In genomic region chr12:94488449-94488848, GRCh38 we compare ENCODE assay signal across 13 cellular contexts. TPM values are rescaled to one million over a fixed set of nuclear protein-coding genes. Genes with fewer than 3 reads are reported as not detected.
DNase-seq lines count a peak whose midpoint lies in the region; ATAC-seq, FAIRE-seq and TF ChIP-seq lines count a peak whose summit lies in the region.
"Had no signal": no experiment of that assay in that cellular context is flagged by ENCODE, and none has a peak within 500 bp of the region (broad histone marks: within the 10 kb centered on the region; RNA-seq: fewer than 3 reads in every experiment).

No MANE protein-coding gene starts in this region.

- peak; percentile 20 for DNase-seq in GM12891 (ENCODE audit: insufficient read length, low spot score)
- DNase-seq in DMS 273 treated with DMSO at 0.1 percent for 48 hours (lab: John Stamatoyannopoulos, UW), result no peak
- no peak for DNase-seq in stimulated activated CD8-positive, alpha-beta memory T cell treated with anti-CD3 and anti-CD28 coated beads, Interleukin-4, amount 100 ng/mL, for 48 hours
- no peak for DNase-seq in cerebellar nuclear complex (lab: John Stamatoyannopoulos, UW)
- no peak for DNase-seq in CD8-positive, alpha-beta memory T cell
- DNase-seq: GM23248; midbrain; NCI-H1930; stimulated activated CD4-positive, alpha-beta T cell treated with anti-CD3 and anti-CD28 coated beads, Interleukin-15, amount 100 ng/mL, for 24 hours had no signal

- CTCF ChIA-PET in CD8-positive, alpha-beta memory T cell (lab: Charles Lee), result no interaction called here

- H3K9ac ChIP-seq in OCI-LY3 (ENCODE audit: low read length), result no peak overlapping the region
- H3K9ac ChIP-seq: GM23248 had no signal

- no peak overlapping the region for H3K4me3 ChIP-seq in OCI-LY3 (ENCODE audit: low read length)
- H3K4me3 ChIP-seq in CD8-positive, alpha-beta memory T cell (ENCODE audit: low read length), result no peak overlapping the region
- H3K4me3 ChIP-seq: GM23248 had no signal

- TF ChIP-seq POLR2A in GM12891 (IDR thresholded peaks at IDR 0.05; ENCODE audit: low read depth, low read length), result no peak

- no peak overlapping the region for H2AFZ ChIP-seq in OCI-LY3 (ENCODE audit: low read depth, low read length)
- H2AFZ ChIP-seq: GM23248 had no signal

- H3K36me3 Mint-ChIP-seq in CD8-positive, alpha-beta memory T cell, result no peaks in the 10 kb centered on the region

- no peak overlapping the region for H3K27ac Mint-ChIP-seq in CD8-positive, alpha-beta memory T cell

- no peaks in the 10 kb centered on the region for H4K20me1 ChIP-seq in OCI-LY3 (ENCODE audit: insufficient read depth, low read length)

- no peak overlapping the region for H3K27ac ChIP-seq in OCI-LY3 (ENCODE audit: low read length)
- no peak overlapping the region for H3K27ac ChIP-seq in CD8-positive, alpha-beta memory T cell (ENCODE audit: low read depth, low read length)
- H3K27ac ChIP-seq: GM23248, VCaP had no signal

- H3K4me1 ChIP-seq in OCI-LY3 (ENCODE audit: low read length), result peaks cover 12% of the 10 kb centered on the region
- H3K4me1 ChIP-seq in CD8-positive, alpha-beta memory T cell (ENCODE audit: insufficient read depth, low read length), result no peaks in the 10 kb centered on the region

- H3K4me3 Mint-ChIP-seq in CD8-positive, alpha-beta memory T cell, result no peak overlapping the region

- POLR2A ChIA-PET in CD8-positive, alpha-beta memory T cell (lab: Charles Lee), result no interaction called here

- peak; percentile 86 for FAIRE-seq in GM12891 (lab: Jason Lieb, UNC)

- TF ChIP-seq CTCF in OCI-LY3 (IDR thresholded peaks at IDR 0.05; ENCODE audit: low read depth, low read length), result no peak

- H3K9me3 ChIP-seq in OCI-LY3 (ENCODE audit: insufficient read depth, low read length), result no peaks in the 10 kb centered on the region
- no peaks in the 10 kb centered on the region for H3K9me3 ChIP-seq in CD8-positive, alpha-beta memory T cell (ENCODE audit: low read length)

- H3K36me3 ChIP-seq in OCI-LY3 (replicated peaks; ENCODE audit: low read depth, low read length), result no peaks in the 10 kb centered on the region
- H3K36me3 ChIP-seq in CD8-positive, alpha-beta memory T cell (ENCODE audit: insufficient read depth, low read length), result no peaks in the 10 kb centered on the region

- no peaks in the 10 kb centered on the region for H3K27me3 ChIP-seq in OCI-LY3 (ENCODE audit: low read depth, low read length)
- peaks cover 4% of the 10 kb centered on the region for H3K27me3 ChIP-seq in CD8-positive, alpha-beta memory T cell (ENCODE audit: insufficient read depth, low read length, poor library complexity, severe bottlenecking)

- peaks cover 3 to 7% of the 10 kb centered on the region in 2 donors for H3K27me3 Mint-ChIP-seq in CD8-positive, alpha-beta memory T cell

- H3K4me2 ChIP-seq in OCI-LY3 (ENCODE audit: low read length), result peak overlapping the region; percentile 29

- no peaks in the 10 kb centered on the region for H3K79me2 ChIP-seq in OCI-LY3 (ENCODE audit: low read length)

- ATAC-seq in GM19467 (IDR thresholded peaks at IDR 0.05; ENCODE audit: unreplicated experiment), result peak; percentile 79
- peak; percentile 99 for ATAC-seq in HG03095 (IDR thresholded peaks at IDR 0.05; ENCODE audit: unreplicated experiment)

- no peaks in the 10 kb centered on the region for H3K9me3 Mint-ChIP-seq in CD8-positive, alpha-beta memory T cell

- no peaks in the 10 kb centered on the region for H3K4me1 Mint-ChIP-seq in CD8-positive, alpha-beta memory T cell

TF ChIP-seq in GM12891, 5 proteins besides CTCF, POLR2A, EP300 and RAD21:
- TF ChIP-seq TAF1 (IDR thresholded peaks at IDR 0.05; ENCODE audit: low read depth, low read length), result no peak
- peak; percentile 98 for TF ChIP-seq SPI1 (IDR thresholded peaks at IDR 0.05; ENCODE audit: low read depth, low read length)

RNA-seq across cellular contexts. Expression of gene CEP83, which starts 28.8 kb away (rescaled TPM):
- polyA plus RNA-seq in GM12891 (2012; ENCODE audit: low read depth, missing spikeins), result 7.6 TPM
- total RNA-seq in CD8-positive, alpha-beta memory T cell, result 10 to 100 TPM; 25.7 to 25.8 TPM
- polyA plus RNA-seq in CD8-positive, alpha-beta memory T cell, result 5.2 TPM
